Comparison of ENCODE assay signal across 1 cellular context in the genomic region with DNA sequence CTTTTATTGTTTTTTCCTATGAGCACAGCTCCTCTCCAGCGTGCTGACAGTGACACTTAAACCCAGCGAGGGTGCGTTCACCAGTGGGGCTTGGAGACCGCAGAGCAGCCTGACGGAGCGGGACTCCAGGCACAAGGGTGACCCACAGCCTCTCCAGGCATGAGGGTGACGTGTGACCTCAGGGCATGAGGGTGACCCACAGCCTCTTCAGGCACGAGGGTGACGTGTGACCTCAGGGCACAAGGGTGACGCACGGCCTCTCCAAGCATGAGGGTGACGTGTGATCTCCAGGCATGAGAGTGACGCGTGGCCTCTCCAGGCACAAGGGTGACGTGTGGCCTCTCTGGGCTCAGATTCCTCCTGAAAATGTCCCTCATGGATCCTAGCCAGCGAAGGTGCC.
TF ChIP-seq lines count a peak whose summit lies in the region.

No MANE protein-coding gene starts in this region.

TF ChIP-seq in liver, 16 proteins besides CTCF, POLR2A, EP300 and RAD21 (continued from another document):
- TF ChIP-seq ZBTB33 (IDR thresholded peaks at IDR 0.05) (no peak), FOXA1 (IDR thresholded peaks at IDR 0.05) (no peak), SP1 (IDR thresholded peaks at IDR 0.05) (peak; percentile 17), JUND (IDR thresholded peaks at IDR 0.05) (no peak), HNF4A (conservative IDR thresholded peaks at IDR 0.05) (peak in 1 of 2 donors; percentile 25), TAF1 (conservative IDR thresholded peaks at IDR 0.05) (no peak), NR2F2 (IDR thresholded peaks at IDR 0.05) (no peak), RXRA (IDR thresholded peaks at IDR 0.05) (peak; percentile 44 to 65), FOXA2 (IDR thresholded peaks at IDR 0.05) (no peak), HNF4G (IDR thresholded peaks at IDR 0.05) (no peak)
- TF ChIP-seq, protein P1, sequence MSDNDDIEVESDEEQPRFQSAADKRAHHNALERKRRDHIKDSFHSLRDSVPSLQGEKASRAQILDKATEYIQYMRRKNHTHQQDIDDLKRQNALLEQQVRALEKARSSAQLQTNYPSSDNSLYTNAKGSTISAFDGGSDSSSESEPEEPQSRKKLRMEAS (IDR thresholded peaks at IDR 0.05) = no peak
